ENCODE assay signal across 8 cellular contexts in genomic region chr16:72093448-72094265, GRCh38. TPM values are rescaled to one million over a fixed set of nuclear protein-coding genes. Genes with fewer than 3 reads are reported as not detected.
DNase-seq lines count a peak whose midpoint lies in the region; ATAC-seq and TF ChIP-seq lines count a peak whose summit lies in the region.

TSS of gene DHX38 (plus strand) at chr16:72093847. CDS start at chr16:72096158, 2,311 bp downstream.
TSS of gene TXNL4B (minus strand) at chr16:72093620. CDS start at chr16:72090749, 2,871 bp downstream.

- H3K4me1 Mint-ChIP-seq in activated CD4-positive, alpha-beta T cell treated with anti-CD3 and anti-CD28 coated beads, Interleukin-2, amount 10 ng/mL, durations not matched to agents 24 days and 14 days: peaks cover 45% of the 10 kb centered on the region

- peak within 1 kb of the TSS; percentile 94 for H3K27ac Mint-ChIP-seq in activated CD4-positive, alpha-beta T cell treated with anti-CD3 and anti-CD28 coated beads, Interleukin-2, amount 10 ng/mL, durations not matched to agents 24 days and 14 days

- H3K27me3 ChIP-seq in BJ (ENCODE audit: control insufficient read depth, insufficient read depth, low read length): no peaks in the 10 kb centered on the region
- H3K27me3 ChIP-seq in colonic mucosa: no peaks in the 10 kb centered on the region
- H3K27me3 ChIP-seq in layer of hippocampus (ENCODE audit: control insufficient read depth, insufficient read depth, low read length): no peaks in the 10 kb centered on the region

- intact Hi-C loops in activated CD4-positive, alpha-beta T cell treated with anti-CD3 and anti-CD28 coated beads, Interleukin-2, amount 10 ng/mL, durations not matched to agents 24 days and 14 days (cut with micrococcal nuclease): loop anchor here (1.0 to 10.0 kb wide), 7 partner anchors 85 to 1291 kb away; partner anchors contain the start of genes AP1G1, DHODH, IST1 and PHLPP2
- intact Hi-C loops in colonic mucosa (cut with DNase I): loop anchor here (5.0 kb wide), 1 partner anchor 81 kb away; no protein-coding TSS in a partner anchor

- CTCF ChIA-PET in BJ (lab: Yijun Ruan, JAX): interaction anchor here (2.0 to 2.7 kb wide), 2 partner anchors 27 to 31 kb away, joined by 4 to 10 read pairs; no protein-coding TSS in a partner anchor

- no peaks in the 10 kb centered on the region for H3K9me3 ChIP-seq in colonic mucosa

- peaks cover 11% of the 10 kb centered on the region for H3K4me1 ChIP-seq in colonic mucosa

- H3K27me3 Mint-ChIP-seq in activated CD4-positive, alpha-beta T cell treated with anti-CD3 and anti-CD28 coated beads, Interleukin-2, amount 10 ng/mL, durations not matched to agents 24 days and 14 days: no peaks in the 10 kb centered on the region

- H3K4me3 Mint-ChIP-seq in activated CD4-positive, alpha-beta T cell treated with anti-CD3 and anti-CD28 coated beads, Interleukin-2, amount 10 ng/mL, durations not matched to agents 24 days and 14 days: peak within 1 kb of the TSS; percentile 97

- H3K9me3 Mint-ChIP-seq in activated CD4-positive, alpha-beta T cell treated with anti-CD3 and anti-CD28 coated beads, Interleukin-2, amount 10 ng/mL, durations not matched to agents 24 days and 14 days: no peaks in the 10 kb centered on the region

- H3K9ac ChIP-seq in colonic mucosa (ENCODE audit: low read depth in 2 of 2, low read length in 2 of 2): peak within 1 kb of the TSS; percentile 94

- POLR2A ChIA-PET in BJ (lab: Charles Lee): interaction anchor here (0.8 kb wide), 1 partner anchor 25 kb away, joined by 3 read pairs; no protein-coding TSS in a partner anchor

- no peak for TF ChIP-seq CTCF in BJ (IDR thresholded peaks at IDR 0.05; ENCODE audit: insufficient read depth, low read depth, low read length)
- TF ChIP-seq CTCF in colonic mucosa (IDR thresholded peaks at IDR 0.05): no peak

- peak within 1 kb of the TSS; percentile 91 for H3K4me3 ChIP-seq in BJ (ENCODE audit: low read depth, low read length)
- peak within 1 kb of the TSS; percentile 90 for H3K4me3 ChIP-seq in colonic mucosa

- peaks cover 46% of the 10 kb centered on the region for H3K36me3 Mint-ChIP-seq in activated CD4-positive, alpha-beta T cell treated with anti-CD3 and anti-CD28 coated beads, Interleukin-2, amount 10 ng/mL, durations not matched to agents 24 days and 14 days (ENCODE audit: low read depth)

- DNase-seq in BJ (ENCODE audit: low read depth): peak; percentile 99
- DNase-seq in NCI-H526 treated with DMSO at 0.1 percent for 48 hours (lab: John Stamatoyannopoulos, UW): peak; percentile 93
- peak; percentile 98 for DNase-seq in activated CD4-positive, alpha-beta T cell treated with anti-CD3 and anti-CD28 coated beads, Interleukin-2, amount 10 ng/mL, durations not matched to agents 24 days and 14 days
- peak; percentile 96 for DNase-seq in colonic mucosa
- DNase-seq in stimulated activated CD4-positive, alpha-beta T cell treated with anti-CD3 and anti-CD28 coated beads, Interleukin-1b, Interleukin-23, amount 100 ng/mL, for 4 hours (ENCODE audit: low read depth in 2 of 2): peak; percentile 75 to 79

- H3K27ac ChIP-seq in colonic mucosa (peak within 1 kb of the TSS; percentile 82), layer of hippocampus (ENCODE audit: low read depth, low read length) (peak within 1 kb of the TSS; percentile 72)

- peak; percentile 99 for ATAC-seq in GM19324 (IDR thresholded peaks at IDR 0.05; ENCODE audit: low FRiP score, unreplicated experiment)
- peak; percentile 97 for ATAC-seq in HG03469 (IDR thresholded peaks at IDR 0.05; ENCODE audit: unreplicated experiment)

- H3K36me3 ChIP-seq in BJ (ENCODE audit: control insufficient read depth, insufficient read depth, low read length) (peaks cover 12% of the 10 kb centered on the region), colonic mucosa (peaks cover 8% of the 10 kb centered on the region)

RNA-seq across cellular contexts. Expression of gene DHX38, which starts in this region (rescaled TPM):
- 23.3 and 37.6 TPM in 2 replicates for polyA plus RNA-seq in BJ (2011; rRNA removed)
- polyA minus RNA-seq in BJ (2011; rRNA and poly(A)+ RNA removed): 59.7 and 60.5 TPM in 2 replicates
- 91.0 and 98.1 TPM in 2 replicates for total RNA-seq in activated CD4-positive, alpha-beta T cell treated with anti-CD3 and anti-CD28 coated beads, Interleukin-2, amount 10 ng/mL, durations not matched to agents 24 days and 14 days
- 10 to 100 TPM; 41.7 to 79.3 TPM for total RNA-seq in colonic mucosa

RNA-seq across cellular contexts. Expression of gene TXNL4B, which starts in this region (rescaled TPM):
- 8.3 and 11.5 TPM in 2 replicates for polyA plus RNA-seq in BJ (2011; rRNA removed)
- polyA minus RNA-seq in BJ (2011; rRNA and poly(A)+ RNA removed): 2.7 and 3.5 TPM in 2 replicates
- total RNA-seq in activated CD4-positive, alpha-beta T cell treated with anti-CD3 and anti-CD28 coated beads, Interleukin-2, amount 10 ng/mL, durations not matched to agents 24 days and 14 days: 23.4 and 23.7 TPM in 2 replicates
- 10 to 100 TPM; 10.1 to 13.7 TPM for total RNA-seq in colonic mucosa

Comparison
In these comparisons a context has a peak if more than half of its experiments do, and no peak if none do; other contexts are left out.
1. Peak in every context shown above with its lines: DNase-seq, ATAC-seq, H3K4me3 ChIP-seq and H3K27ac ChIP-seq.